18 cellular contexts compared by ENCODE assay signal in genomic region chr10:119428789-119429188, GRCh38.
DNase-seq lines count a peak whose midpoint lies in the region; FAIRE-seq and TF ChIP-seq lines count a peak whose summit lies in the region.
"Had no signal": no experiment of that assay in that cellular context is flagged by ENCODE, and none has a peak within 500 bp of the region (broad histone marks: within the 10 kb centered on the region; RNA-seq: fewer than 3 reads in every experiment).

No MANE protein-coding gene starts in this region.

- H3K9ac ChIP-seq in kidney (ENCODE audit: low read length in 2 of 2), result no peak overlapping the region

- H3K4me1 ChIP-seq in kidney (ENCODE audit: control insufficient read depth in 1 of 2, insufficient read depth in 1 of 2, low read depth in 1 of 2, low read length in 2 of 2), result no peaks in the 10 kb centered on the region
- H3K4me1 ChIP-seq: heart left ventricle, pancreas, tibial nerve had no signal

- H3K27ac ChIP-seq in kidney (ENCODE audit: low read depth in 2 of 2, low read length in 2 of 2), result no peak overlapping the region
- H3K27ac ChIP-seq: ascending aorta, C4-2B, heart left ventricle, HL-60, pancreas, tibial nerve had no signal

- intact Hi-C loops in kidney (cut with DNase I), result no loop called here

- DNase-seq in AG09309 (ENCODE audit: low read depth), result peak; percentile 70
- DNase-seq in EL, result peak; percentile 72
- peak; percentile 95 for DNase-seq in SW480 (ENCODE audit: low spot score)
- DNase-seq in kidney epithelial cell (ENCODE audit: low read depth), result peak; percentile 88
- DNase-seq in SW 1271 (lab: John Stamatoyannopoulos, UW), result no peak
- no peak for DNase-seq in kidney
- DNase-seq in NCI-H82 treated with DMSO at 0.1 percent for 48 hours (lab: John Stamatoyannopoulos, UW; ENCODE audit: unreplicated experiment), result no peak
- no peak for DNase-seq in NCI-H1105 (lab: John Stamatoyannopoulos, UW)
- DNase-seq: Karpas-422, left cardiac atrium, NCI-H146, pancreas, RPMI8226 had no signal

- no peak for FAIRE-seq in kidney (lab: Jason Lieb, UNC)
- FAIRE-seq: pancreas had no signal

- H3K36me3 ChIP-seq in kidney epithelial cell (ENCODE audit: control insufficient read depth, insufficient read depth, low read length) (no peaks in the 10 kb centered on the region), kidney (ENCODE audit: control insufficient read depth in 1 of 2, insufficient read depth in 2 of 2, low read length in 2 of 2) (peaks cover 10 to 12% of the 10 kb centered on the region in 2 donors)
- H3K36me3 ChIP-seq: pancreas had no signal

- H3K27me3 ChIP-seq in kidney epithelial cell (ENCODE audit: control insufficient read depth, insufficient read depth, low read length), result peaks cover 65% of the 10 kb centered on the region
- H3K27me3 ChIP-seq: ascending aorta, heart left ventricle, pancreas, tibial nerve had no signal

- no peaks in the 10 kb centered on the region for H3K9me3 ChIP-seq in kidney (ENCODE audit: control insufficient read depth in 1 of 2, low read length in 2 of 2)
- H3K9me3 ChIP-seq: ascending aorta, heart left ventricle, pancreas, tibial nerve had no signal

- H3K4me3 ChIP-seq in AG09309 (ENCODE audit: control insufficient read depth, low read depth, low read length) (no peak overlapping the region), kidney epithelial cell (ENCODE audit: low read depth, low read length) (no peak overlapping the region), kidney (ENCODE audit: low read length in 2 of 2) (no peak overlapping the region)
- H3K4me3 ChIP-seq: ascending aorta, heart left ventricle, pancreas, tibial nerve had no signal

- peak; percentile 20 for TF ChIP-seq CTCF in AG09309 (IDR thresholded peaks at IDR 0.05; ENCODE audit: control insufficient read depth, insufficient read depth, low read depth, low read length, missing control alignments)
- peak; percentile 2 for TF ChIP-seq CTCF in kidney epithelial cell (IDR thresholded peaks at IDR 0.05; ENCODE audit: insufficient read depth, low read length, poor library complexity, severe bottlenecking)
- no peak for TF ChIP-seq CTCF in kidney (IDR thresholded peaks at IDR 0.05; ENCODE audit: borderline replicate concordance, extremely low read depth, insufficient read depth)

Comparison
In these comparisons a context has a peak if more than half of its experiments do, and no peak if none do; other contexts are left out.
1. DNase-seq: peak in AG09309 (single experiment), EL (single experiment), SW480 (single experiment) and kidney epithelial cell (single experiment); none in SW 1271 (0 of 2), kidney (single experiment), NCI-H82 treated with DMSO at 0.1 percent for 48 hours (single experiment) and NCI-H1105 (single experiment).